ENCODE assay signal across 4 cellular contexts in the genomic region with DNA sequence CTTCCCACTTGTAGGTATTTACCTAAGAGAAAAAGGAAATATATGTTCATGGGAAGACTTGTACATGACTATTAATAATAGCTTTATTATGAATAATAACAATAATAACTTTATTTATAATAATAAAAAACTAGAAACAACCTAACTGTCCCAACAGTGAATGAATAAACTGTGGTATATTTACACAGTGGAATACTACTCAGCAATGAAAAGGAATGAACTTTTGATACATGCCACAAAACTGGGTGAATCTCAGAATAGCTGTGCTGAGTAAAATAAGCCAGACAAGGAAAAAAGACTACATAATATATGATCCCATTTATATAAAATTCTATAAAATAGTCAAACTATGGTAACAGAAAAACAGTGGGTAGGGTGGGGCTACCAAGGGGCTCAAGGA.
TF ChIP-seq lines count a peak whose summit lies in the region.

No MANE protein-coding gene starts in this region.

TF ChIP-seq in SK-N-SH treated with all-trans-retinoic acid at 6 μM for 48 hours, 23 proteins besides CTCF, POLR2A, EP300 and RAD21 (continued from another document):
- TF ChIP-seq PATZ1 (CRISPR knock-in tag; IDR thresholded peaks at IDR 0.05; ENCODE audit: borderline replicate concordance) (no peak), ZFP30 (CRISPR knock-in tag; IDR thresholded peaks at IDR 0.05) (no peak)
- TF ChIP-seq, protein P1, sequence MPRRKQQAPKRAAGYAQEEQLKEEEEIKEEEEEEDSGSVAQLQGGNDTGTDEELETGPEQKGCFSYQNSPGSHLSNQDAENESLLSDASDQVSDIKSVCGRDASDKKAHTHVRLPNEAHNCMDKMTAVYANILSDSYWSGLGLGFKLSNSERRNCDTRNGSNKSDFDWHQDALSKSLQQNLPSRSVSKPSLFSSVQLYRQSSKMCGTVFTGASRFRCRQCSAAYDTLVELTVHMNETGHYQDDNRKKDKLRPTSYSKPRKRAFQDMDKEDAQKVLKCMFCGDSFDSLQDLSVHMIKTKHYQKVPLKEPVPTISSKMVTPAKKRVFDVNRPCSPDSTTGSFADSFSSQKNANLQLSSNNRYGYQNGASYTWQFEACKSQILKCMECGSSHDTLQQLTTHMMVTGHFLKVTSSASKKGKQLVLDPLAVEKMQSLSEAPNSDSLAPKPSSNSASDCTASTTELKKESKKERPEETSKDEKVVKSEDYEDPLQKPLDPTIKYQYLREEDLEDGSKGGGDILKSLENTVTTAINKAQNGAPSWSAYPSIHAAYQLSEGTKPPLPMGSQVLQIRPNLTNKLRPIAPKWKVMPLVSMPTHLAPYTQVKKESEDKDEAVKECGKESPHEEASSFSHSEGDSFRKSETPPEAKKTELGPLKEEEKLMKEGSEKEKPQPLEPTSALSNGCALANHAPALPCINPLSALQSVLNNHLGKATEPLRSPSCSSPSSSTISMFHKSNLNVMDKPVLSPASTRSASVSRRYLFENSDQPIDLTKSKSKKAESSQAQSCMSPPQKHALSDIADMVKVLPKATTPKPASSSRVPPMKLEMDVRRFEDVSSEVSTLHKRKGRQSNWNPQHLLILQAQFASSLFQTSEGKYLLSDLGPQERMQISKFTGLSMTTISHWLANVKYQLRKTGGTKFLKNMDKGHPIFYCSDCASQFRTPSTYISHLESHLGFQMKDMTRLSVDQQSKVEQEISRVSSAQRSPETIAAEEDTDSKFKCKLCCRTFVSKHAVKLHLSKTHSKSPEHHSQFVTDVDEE (CRISPR knock-in tag; IDR thresholded peaks at IDR 0.05): no peak

TF ChIP-seq in SK-N-SH, 30 proteins besides CTCF, POLR2A, EP300 and RAD21 (continued from another document):
- TF ChIP-seq IRF3 (IDR thresholded peaks at IDR 0.05; ENCODE audit: low read depth, low read length) (no peak), POLR2AphosphoS5 (IDR thresholded peaks at IDR 0.05; ENCODE audit: low read depth, low read length) (no peak), TEAD4 (IDR thresholded peaks at IDR 0.05; ENCODE audit: borderline replicate concordance, insufficient read depth) (no peak), YY1 (IDR thresholded peaks at IDR 0.05; ENCODE audit: low read depth) (no peak), CHD2 (IDR thresholded peaks at IDR 0.05; ENCODE audit: low read length, partially characterized antibody) (no peak), TCF12 (IDR thresholded peaks at IDR 0.05) (no peak), RXRA (IDR thresholded peaks at IDR 0.05; ENCODE audit: borderline replicate concordance, low read depth) (no peak), REST (IDR thresholded peaks at IDR 0.05; ENCODE audit: low read depth, low read length) (no peak), FOXJ3 (CRISPR knock-in tag; IDR thresholded peaks at IDR 0.05) (no peak)
- TF ChIP-seq, protein P2, sequence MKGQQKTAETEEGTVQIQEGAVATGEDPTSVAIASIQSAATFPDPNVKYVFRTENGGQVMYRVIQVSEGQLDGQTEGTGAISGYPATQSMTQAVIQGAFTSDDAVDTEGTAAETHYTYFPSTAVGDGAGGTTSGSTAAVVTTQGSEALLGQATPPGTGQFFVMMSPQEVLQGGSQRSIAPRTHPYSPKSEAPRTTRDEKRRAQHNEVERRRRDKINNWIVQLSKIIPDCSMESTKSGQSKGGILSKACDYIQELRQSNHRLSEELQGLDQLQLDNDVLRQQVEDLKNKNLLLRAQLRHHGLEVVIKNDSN (IDR thresholded peaks at IDR 0.05; ENCODE audit: borderline replicate concordance, low read depth): no peak

TF ChIP-seq in HEK293, 187 proteins besides CTCF, POLR2A, EP300 and RAD21 (continued from another document):
- TF ChIP-seq ZNF449 (tag by site-specific recombination; IDR thresholded peaks at IDR 0.05): no peak
- no peak for TF ChIP-seq ZNF423 (tag by site-specific recombination; IDR thresholded peaks at IDR 0.05)
- no peak for TF ChIP-seq ZBTB10 (tag by site-specific recombination; IDR thresholded peaks at IDR 0.05)
- TF ChIP-seq ZNF146 (tag by site-specific recombination; IDR thresholded peaks at IDR 0.05): peak; percentile 45; the same call in 1 of the 2 replicates
- no peak for TF ChIP-seq ZNF292 (tag by site-specific recombination; IDR thresholded peaks at IDR 0.05; ENCODE audit: borderline replicate concordance, low read depth)
- TF ChIP-seq ZNF19 (tag by site-specific recombination; IDR thresholded peaks at IDR 0.05; ENCODE audit: low read depth): no peak
- no peak for TF ChIP-seq KLF1 (tag by site-specific recombination; IDR thresholded peaks at IDR 0.05)

TF ChIP-seq in K562, 482 proteins besides CTCF, POLR2A, EP300 and RAD21 (continued from another document):
- TF ChIP-seq, protein P3, sequence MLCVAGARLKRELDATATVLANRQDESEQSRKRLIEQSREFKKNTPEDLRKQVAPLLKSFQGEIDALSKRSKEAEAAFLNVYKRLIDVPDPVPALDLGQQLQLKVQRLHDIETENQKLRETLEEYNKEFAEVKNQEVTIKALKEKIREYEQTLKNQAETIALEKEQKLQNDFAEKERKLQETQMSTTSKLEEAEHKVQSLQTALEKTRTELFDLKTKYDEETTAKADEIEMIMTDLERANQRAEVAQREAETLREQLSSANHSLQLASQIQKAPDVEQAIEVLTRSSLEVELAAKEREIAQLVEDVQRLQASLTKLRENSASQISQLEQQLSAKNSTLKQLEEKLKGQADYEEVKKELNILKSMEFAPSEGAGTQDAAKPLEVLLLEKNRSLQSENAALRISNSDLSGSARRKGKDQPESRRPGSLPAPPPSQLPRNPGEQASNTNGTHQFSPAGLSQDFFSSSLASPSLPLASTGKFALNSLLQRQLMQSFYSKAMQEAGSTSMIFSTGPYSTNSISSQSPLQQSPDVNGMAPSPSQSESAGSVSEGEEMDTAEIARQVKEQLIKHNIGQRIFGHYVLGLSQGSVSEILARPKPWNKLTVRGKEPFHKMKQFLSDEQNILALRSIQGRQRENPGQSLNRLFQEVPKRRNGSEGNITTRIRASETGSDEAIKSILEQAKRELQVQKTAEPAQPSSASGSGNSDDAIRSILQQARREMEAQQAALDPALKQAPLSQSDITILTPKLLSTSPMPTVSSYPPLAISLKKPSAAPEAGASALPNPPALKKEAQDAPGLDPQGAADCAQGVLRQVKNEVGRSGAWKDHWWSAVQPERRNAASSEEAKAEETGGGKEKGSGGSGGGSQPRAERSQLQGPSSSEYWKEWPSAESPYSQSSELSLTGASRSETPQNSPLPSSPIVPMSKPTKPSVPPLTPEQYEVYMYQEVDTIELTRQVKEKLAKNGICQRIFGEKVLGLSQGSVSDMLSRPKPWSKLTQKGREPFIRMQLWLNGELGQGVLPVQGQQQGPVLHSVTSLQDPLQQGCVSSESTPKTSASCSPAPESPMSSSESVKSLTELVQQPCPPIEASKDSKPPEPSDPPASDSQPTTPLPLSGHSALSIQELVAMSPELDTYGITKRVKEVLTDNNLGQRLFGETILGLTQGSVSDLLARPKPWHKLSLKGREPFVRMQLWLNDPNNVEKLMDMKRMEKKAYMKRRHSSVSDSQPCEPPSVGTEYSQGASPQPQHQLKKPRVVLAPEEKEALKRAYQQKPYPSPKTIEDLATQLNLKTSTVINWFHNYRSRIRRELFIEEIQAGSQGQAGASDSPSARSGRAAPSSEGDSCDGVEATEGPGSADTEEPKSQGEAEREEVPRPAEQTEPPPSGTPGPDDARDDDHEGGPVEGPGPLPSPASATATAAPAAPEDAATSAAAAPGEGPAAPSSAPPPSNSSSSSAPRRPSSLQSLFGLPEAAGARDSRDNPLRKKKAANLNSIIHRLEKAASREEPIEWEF (CRISPR knock-in tag; IDR thresholded peaks at IDR 0.05): no peak
- TF ChIP-seq FOXK1 (CRISPR knock-in tag; IDR thresholded peaks at IDR 0.05; ENCODE audit: borderline replicate concordance): no peak
